22 cellular contexts compared by ENCODE assay signal in the genomic region with DNA sequence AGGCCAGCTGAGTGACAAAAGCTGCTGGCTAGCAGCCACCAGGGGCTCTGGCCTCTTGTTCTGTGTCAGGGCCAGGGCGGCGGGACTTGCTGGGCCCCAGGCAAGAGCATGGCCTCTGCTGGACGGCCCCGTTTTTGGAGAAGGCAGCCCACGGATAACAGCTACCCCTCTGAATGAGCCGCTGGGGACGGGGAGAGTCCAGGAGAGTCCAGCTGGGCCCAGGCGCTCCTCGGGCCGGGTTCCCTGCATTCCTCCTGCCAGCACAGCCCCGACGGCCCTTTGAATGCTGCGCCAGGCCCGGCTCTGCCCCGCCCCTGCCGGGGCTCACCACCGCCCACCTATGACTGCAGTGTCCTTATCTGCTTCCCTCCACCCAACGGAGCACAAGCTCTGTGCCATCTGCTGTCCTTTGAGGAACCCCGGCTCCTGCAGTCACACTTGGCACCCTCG. TPM values are rescaled to one million over a fixed set of nuclear protein-coding genes. Genes with fewer than 3 reads are reported as not detected.
DNase-seq lines count a peak whose midpoint lies in the region; ATAC-seq and TF ChIP-seq lines count a peak whose summit lies in the region.
"Had no signal": no experiment of that assay in that cellular context is flagged by ENCODE, and none has a peak within 500 bp of the region (broad histone marks: within the 10 kb centered on the region; RNA-seq: fewer than 3 reads in every experiment).

No MANE protein-coding gene starts in this region.

- WGBS in mesendoderm (ENCODE audit: extremely low coverage, insufficient coverage, low lambda C conversion rate): no CpG with 5 or more reads among the region's 20 CpGs

- H2BK5ac ChIP-seq in mesendoderm (ENCODE audit: low read length): no peak overlapping the region

- H2AK5ac ChIP-seq in mesendoderm (ENCODE audit: low read length): no peak overlapping the region

- H3K4me1 ChIP-seq in NT2/D1 (ENCODE audit: insufficient read depth, insufficient read length): peaks cover 24% of the 10 kb centered on the region
- H3K4me1 ChIP-seq in mesendoderm (ENCODE audit: control insufficient read depth, low read depth, low read length): no peaks in the 10 kb centered on the region
- H3K4me1 ChIP-seq in MM.1S (ENCODE audit: low read length): no peaks in the 10 kb centered on the region

- peak overlapping the region; percentile 32 for H3K9ac ChIP-seq in NT2/D1 (ENCODE audit: insufficient read length, low read depth)
- no peak overlapping the region for H3K9ac ChIP-seq in mesendoderm (ENCODE audit: low read length)
- no peak overlapping the region for H3K9ac ChIP-seq in MM.1S (ENCODE audit: low read length)

- H3F3A ChIP-seq in MM.1S (ENCODE audit: insufficient read depth, low read length): no peaks in the 10 kb centered on the region

- peak; percentile 18 for DNase-seq in activated T-cell treated with anti-CD3 and anti-CD28 coated beads, Interleukin-2, amount 50 U/mL, for 1 hour
- no peak for DNase-seq in activated T-cell treated with anti-CD3 and anti-CD28 coated beads, Interleukin-2, amount 50 U/mL, for 4 hours
- DNase-seq in NT2/D1 (ENCODE audit: low read depth, low spot score) (no peak), dorsolateral prefrontal cortex (peak in 1 of 10 donors; percentile 30), mesendoderm (no peak), MM.1S (no peak)
- DNase-seq: activated B cell treated with CpG ODN at 0.5 μM for 24 hours; activated CD8-positive, alpha-beta T cell treated with anti-CD3 and anti-CD28 coated beads for 36 hours; cerebellar nuclear complex; effector CD8-positive, alpha-beta T cell; kidney; NCI-H146; NCI-H526; occipital lobe; stomach; T-helper 9 cell; trophoblast cell had no signal

- H2BK15ac ChIP-seq in mesendoderm (replicated peaks; ENCODE audit: low read depth): no peak overlapping the region

- H4K5ac ChIP-seq in mesendoderm (ENCODE audit: low read length): no peak overlapping the region

- H3K27ac ChIP-seq in dorsolateral prefrontal cortex (peak overlapping the region in 35 of 59 donors; percentile 0 to 88 (median 63)), mesendoderm (ENCODE audit: low read depth, low read length) (peak overlapping the region; percentile 8), MM.1S (ENCODE audit: low read length) (no peak overlapping the region)

- H2AFZ ChIP-seq in MM.1S (ENCODE audit: low read length): no peak overlapping the region

- H3K79me2 ChIP-seq in mesendoderm (ENCODE audit: control insufficient read depth, insufficient read depth, low read length) (peaks cover 2% of the 10 kb centered on the region), MM.1S (ENCODE audit: low read length) (peaks cover 5% of the 10 kb centered on the region; the same call in 1 of the 2 replicates)

- no peak overlapping the region for H3K56ac ChIP-seq in mesendoderm (ENCODE audit: low read length)

- H3K27me3 ChIP-seq in NT2/D1 (ENCODE audit: insufficient read depth, insufficient read length): no peaks in the 10 kb centered on the region
- H3K27me3 ChIP-seq in dorsolateral prefrontal cortex: no peaks in the 10 kb centered on the region
- H3K27me3 ChIP-seq in mesendoderm (ENCODE audit: insufficient read depth, low read length, poor library complexity): no peaks in the 10 kb centered on the region
- H3K27me3 ChIP-seq in MM.1S (replicated peaks; ENCODE audit: insufficient read depth, low read length): no peaks in the 10 kb centered on the region
- H3K27me3 ChIP-seq: gastroesophageal sphincter, stomach had no signal

- no peaks in the 10 kb centered on the region for H3K4me1 Mint-ChIP-seq in activated T-cell treated with anti-CD3 and anti-CD28 coated beads, Interleukin-2, amount 50 U/mL, for 4 hours (ENCODE audit: low read depth)

- H3K23ac ChIP-seq in mesendoderm (ENCODE audit: low read length): no peak overlapping the region

- no peak overlapping the region for H2BK120ac ChIP-seq in mesendoderm (ENCODE audit: low read depth, low read length)

- peaks cover 3% of the 10 kb centered on the region for H3K79me1 ChIP-seq in mesendoderm (ENCODE audit: low read length)

- no peak overlapping the region for H3K4me3 Mint-ChIP-seq in activated T-cell treated with anti-CD3 and anti-CD28 coated beads, Interleukin-2, amount 50 U/mL, for 4 hours
- H3K4me3 Mint-ChIP-seq: activated B cell treated with CpG ODN at 0.5 μM for 24 hours; activated CD8-positive, alpha-beta T cell treated with anti-CD3 and anti-CD28 coated beads for 36 hours; activated T-helper 1 cell treated with anti-CD3 and anti-CD28 coated beads, Interleukin-12 subunit alpha, Interleukin-12 subunit beta, Interleukin-2, Interleukin-4 antibody, amounts not matched to agents 30 ng/mL and 10 ng/mL and 1 ng/mL, durations not matched to agents 14 hours and 24 hours and 36 hours had no signal

- H3K4me3 ChIP-seq in NT2/D1 (ENCODE audit: insufficient read length, low read depth) (no peak overlapping the region), dorsolateral prefrontal cortex (no peak overlapping the region), mesendoderm (ENCODE audit: low read length) (no peak overlapping the region), MM.1S (ENCODE audit: low read length) (no peak overlapping the region)
- H3K4me3 ChIP-seq: gastroesophageal sphincter, stomach had no signal

- H3K27me3 Mint-ChIP-seq in activated T-cell treated with anti-CD3 and anti-CD28 coated beads, Interleukin-2, amount 50 U/mL, for 4 hours (ENCODE audit: low read depth): no peaks in the 10 kb centered on the region
- H3K27me3 Mint-ChIP-seq: activated B cell treated with CpG ODN at 0.5 μM for 24 hours; activated CD8-positive, alpha-beta T cell treated with anti-CD3 and anti-CD28 coated beads for 36 hours had no signal

- H3K36me3 Mint-ChIP-seq in activated T-cell treated with anti-CD3 and anti-CD28 coated beads, Interleukin-2, amount 50 U/mL, for 4 hours (ENCODE audit: insufficient read depth): peaks cover 25% of the 10 kb centered on the region

- H3K4me2 ChIP-seq in mesendoderm (ENCODE audit: low read length) (no peak overlapping the region), MM.1S (ENCODE audit: low read depth, low read length) (no peak overlapping the region)

- no peaks in the 10 kb centered on the region for H4K20me1 ChIP-seq in MM.1S (ENCODE audit: insufficient read depth, low read length)

- H4K8ac ChIP-seq in mesendoderm (ENCODE audit: low read depth, low read length): no peak overlapping the region

- TF ChIP-seq CTCF in dorsolateral prefrontal cortex (IDR thresholded peaks at IDR 0.05 in 54 of 56, conservative IDR thresholded peaks at IDR 0.05 in 2 of 56; ENCODE audit: low read depth in 1 of 56, partially characterized antibody in 56 of 56): no peak
- TF ChIP-seq CTCF in MM.1S (IDR thresholded peaks at IDR 0.05; ENCODE audit: low read length): no peak

- H3K4ac ChIP-seq in mesendoderm (ENCODE audit: low read depth, low read length): no peak overlapping the region

- no peaks in the 10 kb centered on the region for H3K9me3 ChIP-seq in NT2/D1 (ENCODE audit: insufficient read depth, low read length)
- H3K9me3 ChIP-seq in MM.1S (replicated peaks; ENCODE audit: insufficient read depth, low read length): no peaks in the 10 kb centered on the region
- H3K9me3 ChIP-seq: gastroesophageal sphincter, stomach had no signal

- ATAC-seq in activated T-cell treated with anti-CD3 and anti-CD28 coated beads, Interleukin-2, amount 50 U/mL, for 4 hours: no peak
- ATAC-seq in HG03571 (IDR thresholded peaks at IDR 0.05; ENCODE audit: unreplicated experiment): no peak
- ATAC-seq in HG02588 (IDR thresholded peaks at IDR 0.05; ENCODE audit: unreplicated experiment): no peak
- ATAC-seq: activated CD8-positive, alpha-beta T cell treated with anti-CD3 and anti-CD28 coated beads for 36 hours; activated naive CD4-positive, alpha-beta T cell treated with anti-CD3 and anti-CD28 coated beads, Interleukin-2, amount 50 U/mL, for 72 hours; gastroesophageal sphincter had no signal

- intact Hi-C loops in dorsolateral prefrontal cortex (cut with DNase I): no loop called here

- no peak overlapping the region for H3K18ac ChIP-seq in mesendoderm (ENCODE audit: low read length)

- H3K9me2 ChIP-seq in MM.1S (replicated peaks; ENCODE audit: insufficient read depth, low read length): no peaks in the 10 kb centered on the region

- H3K36me3 ChIP-seq in NT2/D1 (ENCODE audit: insufficient read depth, insufficient read length, low read length) (peaks cover 99% of the 10 kb centered on the region), mesendoderm (ENCODE audit: control insufficient read depth, insufficient read depth, low read length) (peaks cover 55% of the 10 kb centered on the region), MM.1S (replicated peaks; ENCODE audit: insufficient read depth, low read length) (no peaks in the 10 kb centered on the region)

- H3K9me3 Mint-ChIP-seq in activated T-cell treated with anti-CD3 and anti-CD28 coated beads, Interleukin-2, amount 50 U/mL, for 4 hours: no peaks in the 10 kb centered on the region
- H3K9me3 Mint-ChIP-seq: activated B cell treated with CpG ODN at 0.5 μM for 24 hours; activated CD8-positive, alpha-beta T cell treated with anti-CD3 and anti-CD28 coated beads for 36 hours; activated naive CD4-positive, alpha-beta T cell treated with anti-CD3 and anti-CD28 coated beads, Interleukin-2, amount 50 U/mL, for 72 hours; activated T-helper 1 cell treated with anti-CD3 and anti-CD28 coated beads, Interleukin-12 subunit alpha, Interleukin-12 subunit beta, Interleukin-2, Interleukin-4 antibody, amounts not matched to agents 30 ng/mL and 10 ng/mL and 1 ng/mL, durations not matched to agents 14 hours and 24 hours and 36 hours had no signal

RNA-seq across cellular contexts. Expression of gene SLC7A5, which starts 33.4 kb away (rescaled TPM):
- 100 to 1,000 TPM; 814 to 984 (median 886) TPM for total RNA-seq in activated T-cell treated with anti-CD3 and anti-CD28 coated beads, Interleukin-2, amount 50 U/mL, for 4 hours
- total RNA-seq in dorsolateral prefrontal cortex: 100 to 1,000 TPM in 16 of 120 experiments, 10 to 100 TPM in 104; 37.8 to 157 (median 74.3) TPM
- polyA plus RNA-seq in mesendoderm (2013, experiment 1 of 2): 742 TPM
- polyA plus RNA-seq in mesendoderm (2013, experiment 2 of 2): 732 TPM

Comparison
In these comparisons a context has a peak if more than half of its experiments do, and no peak if none do; other contexts are left out.
1. RNA of gene SLC7A5, which starts 33.4 kb away (total RNA-seq): 814 to 984 TPM in activated T-cell treated with anti-CD3 and anti-CD28 coated beads, Interleukin-2, amount 50 U/mL, for 4 hours; 37.8 to 157 TPM in dorsolateral prefrontal cortex; every median in the first group is over 4 times any median in the second.